8 cellular contexts compared by ENCODE assay signal in genomic region chr3:33114622-33115023, GRCh38. TPM values are rescaled to one million over a fixed set of nuclear protein-coding genes. Genes with fewer than 3 reads are reported as not detected.
A peak's percentile ranks its signal among the peaks of the same experiment; 100 is the strongest.
DNase-seq lines count a peak whose midpoint lies in the region; ATAC-seq, FAIRE-seq and TF ChIP-seq lines count a peak whose summit lies in the region.

No MANE protein-coding gene starts in this region.

- peaks cover 18% of the 10 kb centered on the region for H3K79me2 ChIP-seq in K562 (ENCODE audit: control insufficient read depth, insufficient read depth, low read length)

- no peak overlapping the region for H3K14ac ChIP-seq in mesenchymal stem cell (ENCODE audit: low read length in 2 of 2)

- H4K8ac ChIP-seq in mesenchymal stem cell (ENCODE audit: low read length): peak overlapping the region; percentile 81

- H3K4me3 Mint-ChIP-seq in activated naive CD4-positive, alpha-beta T cell treated with anti-CD3 and anti-CD28 coated beads, Interleukin-2, amount 50 U/mL, for 24 hours: peak overlapping the region; percentile 91

- peaks cover 4 to 15% of the 10 kb centered on the region in 2 experiments; a peak in 3 of 5 replicates for H3K4me1 ChIP-seq in K562 (replicated peaks in 1 of 2; ENCODE audit: control insufficient read depth in 2 of 2, insufficient read depth in 2 of 2, low read length in 2 of 2)
- peaks cover 10% of the 10 kb centered on the region for H3K4me1 ChIP-seq in mesenchymal stem cell (ENCODE audit: control insufficient read depth, insufficient read depth, low read depth, low read length)
- H3K4me1 ChIP-seq in upper lobe of right lung: peaks cover 22% of the 10 kb centered on the region

- H2AK5ac ChIP-seq in mesenchymal stem cell (ENCODE audit: low read length, severe bottlenecking): no peak overlapping the region

- TF ChIP-seq POLR2A in K562 (conservative IDR thresholded peaks at IDR 0.05): peak; percentile 74

- H3K4me1 Mint-ChIP-seq in activated naive CD4-positive, alpha-beta T cell treated with anti-CD3 and anti-CD28 coated beads, Interleukin-2, amount 50 U/mL, for 24 hours: peaks cover 33% of the 10 kb centered on the region

- H3K9me3 Mint-ChIP-seq in activated naive CD4-positive, alpha-beta T cell treated with anti-CD3 and anti-CD28 coated beads, Interleukin-2, amount 50 U/mL, for 24 hours: no peaks in the 10 kb centered on the region

- WGBS in K562 (ENCODE audit: insufficient coverage, low coverage, missing lambda C conversion rate): 2% methylated on average over 14 of the region's 14 CpGs
- 48% methylated on average over 14 of the region's 14 CpGs for WGBS in mesenchymal stem cell

- H3K18ac ChIP-seq in mesenchymal stem cell (ENCODE audit: low read depth in 1 of 2, low read length in 2 of 2): peak overlapping the region in 1 of 2 experiments; percentile 91

- no peak for TF ChIP-seq EP300 in K562 (IDR thresholded peaks at IDR 0.05; ENCODE audit: low read length)

- peak overlapping the region; percentile 73 for H2BK15ac ChIP-seq in mesenchymal stem cell (ENCODE audit: low read depth, poor library complexity, severe bottlenecking)

- peak overlapping the region; percentile 92 to 100 for H3K9ac ChIP-seq in K562 (ENCODE audit: insufficient read depth in 1 of 2, low read depth in 2 of 2, low read length in 2 of 2)
- peak overlapping the region; percentile 97 for H3K9ac ChIP-seq in mesenchymal stem cell (ENCODE audit: low read length)

- no peak for FAIRE-seq in K562 (lab: Jason Lieb, UNC)

- intact Hi-C loops in K562 (cut with micrococcal nuclease): loop anchor here (1.0 to 10.0 kb wide), 2 partner anchors 17 to 680 kb away; partner anchors contain the start of genes GLB1, PDCD6IP and TMPPE
- intact Hi-C loops in upper lobe of right lung (cut with DNase I): no loop called here

- peaks cover 11% of the 10 kb centered on the region for H3K79me1 ChIP-seq in mesenchymal stem cell (replicated peaks; ENCODE audit: low read length, poor library complexity, severe bottlenecking)

- no peaks in the 10 kb centered on the region for H4K20me1 ChIP-seq in K562 (replicated peaks; ENCODE audit: control insufficient read depth, insufficient read depth, low read length)

- ATAC-seq in K562: no peak
- ATAC-seq in upper lobe of right lung: no peak
- no peak for ATAC-seq in GM19023 (IDR thresholded peaks at IDR 0.05; ENCODE audit: unreplicated experiment)
- no peak for ATAC-seq in GM19467 (IDR thresholded peaks at IDR 0.05; ENCODE audit: unreplicated experiment)

- H3K27me3 Mint-ChIP-seq in activated naive CD4-positive, alpha-beta T cell treated with anti-CD3 and anti-CD28 coated beads, Interleukin-2, amount 50 U/mL, for 24 hours: no peaks in the 10 kb centered on the region

- no peaks in the 10 kb centered on the region for H3K36me3 Mint-ChIP-seq in activated naive CD4-positive, alpha-beta T cell treated with anti-CD3 and anti-CD28 coated beads, Interleukin-2, amount 50 U/mL, for 24 hours

- in situ Hi-C loops in K562 (cut with MboI): no loop called here

- H3K36me3 ChIP-seq in K562 (ENCODE audit: control insufficient read depth, insufficient read depth, low read length) (peaks cover 4% of the 10 kb centered on the region; the same call in 1 of the 3 replicates), mesenchymal stem cell (ENCODE audit: control insufficient read depth in 1 of 2, insufficient read depth in 2 of 2, low read depth in 1 of 2, low read length in 2 of 2) (peaks cover 0 to 18% of the 10 kb centered on the region in 2 experiments), upper lobe of right lung (no peaks in the 10 kb centered on the region)

- DNase-seq in activated naive CD4-positive, alpha-beta T cell treated with Interleukin-2 at 50 U/mL for 16 hours: no peak
- DNase-seq in K562 (ENCODE audit: extremely low read depth in 1 of 4, low spot score in 3 of 4): no peak
- no peak for DNase-seq in mesenchymal stem cell
- no peak for DNase-seq in upper lobe of right lung
- DNase-seq in Ammon's horn (ENCODE audit: low spot score): no peak

- H4K91ac ChIP-seq in mesenchymal stem cell (ENCODE audit: low read length): peak overlapping the region; percentile 61

- POLR2A ChIA-PET in K562 (lab: Yijun Ruan, JAX): interaction anchor here (0.7 to 2.2 kb wide), 6 partner anchors 9 to 161 kb away, joined by 3 to 11 read pairs (median 4); partner anchors contain the start of genes GLB1 and TMPPE

- no TSS peak for BruUV-seq in K562 (replicated peaks; lab: Mats Ljungman, UMichigan)

- CTCF ChIA-PET in K562 (lab: Yijun Ruan, JAX; ENCODE audit: low intra/inter-chr PET ratio): no interaction called here

- no peaks in the 10 kb centered on the region for H3K9me1 ChIP-seq in K562 (ENCODE audit: control insufficient read depth, insufficient read depth, low read length)

- no peak overlapping the region for H2BK12ac ChIP-seq in mesenchymal stem cell (ENCODE audit: low read length in 2 of 2)

- TF ChIP-seq CTCF in K562 (IDR thresholded peaks at IDR 0.05 in 2 of 3, conservative IDR thresholded peaks at IDR 0.05 in 1 of 3; ENCODE audit: insufficient read depth in 2 of 3, low read depth in 1 of 3, low read length in 3 of 3) (no peak; a peak in 1 of 6 replicates), upper lobe of right lung (IDR thresholded peaks at IDR 0.05) (no peak)

- peak overlapping the region; percentile 93 for H3K27ac ChIP-seq in K562 (ENCODE audit: extremely low read depth, low read depth, low read length)
- H3K27ac ChIP-seq in mesenchymal stem cell (ENCODE audit: low read length, poor library complexity, severe bottlenecking): peak overlapping the region; percentile 83
- H3K27ac ChIP-seq in upper lobe of right lung: peak overlapping the region; percentile 97

- peak overlapping the region; percentile 27 to 81 for H3K4ac ChIP-seq in mesenchymal stem cell (ENCODE audit: low read depth in 1 of 2, low read length in 2 of 2)

- H2BK5ac ChIP-seq in mesenchymal stem cell (ENCODE audit: low read depth, low read length, poor library complexity, severe bottlenecking): no peak overlapping the region

- no peak overlapping the region for H2BK120ac ChIP-seq in mesenchymal stem cell (ENCODE audit: low read depth, low read length)

- H3K9me3 ChIP-seq in K562 (replicated peaks; ENCODE audit: control insufficient read depth, insufficient read depth, low read depth, low read length) (0 out of 2 replicates have a peak, but pooled peaks cover 2% of the 10 kb centered on the region), mesenchymal stem cell (ENCODE audit: control insufficient read depth, low read length) (no peaks in the 10 kb centered on the region), upper lobe of right lung (no peaks in the 10 kb centered on the region)

- no peak overlapping the region for H3K23ac ChIP-seq in mesenchymal stem cell (ENCODE audit: low read length in 2 of 2)

- H3K4me2 ChIP-seq in K562 (ENCODE audit: insufficient read depth, low read length) (peak overlapping the region; percentile 98), mesenchymal stem cell (ENCODE audit: low read length, poor library complexity, severe bottlenecking) (peak overlapping the region; percentile 48)

- H3K27ac Mint-ChIP-seq in activated naive CD4-positive, alpha-beta T cell treated with anti-CD3 and anti-CD28 coated beads, Interleukin-2, amount 50 U/mL, for 24 hours: peak overlapping the region; percentile 80

- peak overlapping the region; percentile 84 for H3K4me3 ChIP-seq in K562
- H3K4me3 ChIP-seq in mesenchymal stem cell (ENCODE audit: insufficient read depth in 1 of 2, low read depth in 1 of 2, low read length in 2 of 2): peak overlapping the region in 1 of 2 experiments; percentile 88
- H3K4me3 ChIP-seq in upper lobe of right lung: peak overlapping the region; percentile 89

- H3K27me3 ChIP-seq in K562 (ENCODE audit: control insufficient read depth in 2 of 2, insufficient read depth in 2 of 2, low read length in 2 of 2) (no peaks in the 10 kb centered on the region), mesenchymal stem cell (ENCODE audit: control insufficient read depth in 1 of 2, insufficient read depth in 1 of 2, low read length in 2 of 2) (no peaks in the 10 kb centered on the region), upper lobe of right lung (no peaks in the 10 kb centered on the region)

- H2AFZ ChIP-seq in K562 (ENCODE audit: low read depth, low read length) (peak overlapping the region; percentile 93), mesenchymal stem cell (ENCODE audit: low read depth, low read length) (no peak overlapping the region)

- no peak for TF ChIP-seq RAD21 in K562 (CRISPR knock-in tag; conservative IDR thresholded peaks at IDR 0.05 in 1 of 2, IDR thresholded peaks at IDR 0.05 in 1 of 2)

RNA-seq across cellular contexts. Expression of gene CRTAP, which starts 0.8 kb away (rescaled TPM):
- total RNA-seq in K562 (2011; cell fraction: chromatin; rRNA removed; ENCODE audit: low replicate concordance): 33.2 and 42.2 TPM in 2 replicates
- total RNA-seq in K562 (2011; cell fraction: nucleolus; rRNA removed): 24.0 and 29.7 TPM in 2 replicates
- 70.5 and 79.8 TPM in 2 replicates for total RNA-seq in K562 (2011; cell fraction: nucleoplasm; rRNA removed)
- total RNA-seq in K562 (2014; rRNA removed): 32.2 and 44.3 TPM in 2 replicates
- total RNA-seq in K562 (2014; rRNA removed; fragmentation: Illumina TruSeq; extraction: Trizol): 45.9 and 48.2 TPM in 2 replicates
- 53.0 and 53.7 TPM in 2 replicates for total RNA-seq in K562 (2015; rRNA removed; fragmentation: Illumina TruSeq; extraction: Trizol)
- total RNA-seq in K562 (2021): 78.4 and 79.0 TPM in 2 replicates
- 102 and 121 TPM in 2 replicates for polyA plus RNA-seq in K562 (2011; rRNA removed)
- 92.4 and 105 TPM in 2 replicates for polyA plus RNA-seq in K562 (2011; cell fraction: cytosol; rRNA removed)
- 18.5 and 26.1 TPM in 2 replicates for polyA plus RNA-seq in K562 (2011; cell fraction: nucleus; rRNA removed)
- polyA plus RNA-seq in K562 (2012): 77.1 and 115 TPM in 2 replicates
- polyA plus RNA-seq in K562 (2014; fragmentation: Illumina TruSeq; extraction: Trizol): 84.8 and 96.3 TPM in 2 replicates
- 10 to 100 TPM in 1 of 2 experiments, 1 to 10 TPM in 1; 10.0 to 10.1 TPM for polyA plus RNA-seq in K562 (2014; fragmentation: Nextera tagmentation; extraction: Ambion mirVana)
- polyA plus RNA-seq in K562 (2014; rRNA removed): 56.0 and 57.9 TPM in 2 replicates
- polyA minus RNA-seq in K562 (2011; rRNA and poly(A)+ RNA removed): 72.7 and 87.4 TPM in 2 replicates
- 47.1 and 51.0 TPM in 2 replicates for polyA minus RNA-seq in K562 (2011; cell fraction: cytosol; rRNA and poly(A)+ RNA removed)
- 6.2 and 6.4 TPM in 2 replicates for polyA minus RNA-seq in K562 (2011; cell fraction: nucleus; rRNA and poly(A)+ RNA removed)
- polyA plus RNA-seq in mesenchymal stem cell (2013, experiment 1 of 2): 354 TPM
- 351 TPM for polyA plus RNA-seq in mesenchymal stem cell (2013, experiment 2 of 2)
- total RNA-seq in upper lobe of right lung: 221 TPM

RNA-seq across cellular contexts. Expression of gene GLB1, which starts 17.7 kb away (rescaled TPM):
- total RNA-seq in K562 (2011; cell fraction: chromatin; rRNA removed; ENCODE audit: low replicate concordance): 79.2 and 97.0 TPM in 2 replicates
- total RNA-seq in K562 (2011; cell fraction: nucleolus; rRNA removed): 133 and 137 TPM in 2 replicates
- 92.6 and 108 TPM in 2 replicates for total RNA-seq in K562 (2011; cell fraction: nucleoplasm; rRNA removed)
- total RNA-seq in K562 (2014; rRNA removed) (32.2 and 37.6 TPM in 2 replicates), K562 (2014; rRNA removed; fragmentation: Illumina TruSeq; extraction: Trizol) (36.3 and 44.2 TPM in 2 replicates), K562 (2015; rRNA removed; fragmentation: Illumina TruSeq; extraction: Trizol) (49.1 and 49.2 TPM in 2 replicates), K562 (2021) (59.8 and 62.5 TPM in 2 replicates), upper lobe of right lung (82.5 TPM)
- polyA plus RNA-seq in K562 (2011; rRNA removed) (46.3 and 69.6 TPM in 2 replicates), K562 (2014; fragmentation: Illumina TruSeq; extraction: Trizol) (54.3 and 62.1 TPM in 2 replicates), K562 (2014; fragmentation: Nextera tagmentation; extraction: Ambion mirVana) (10 to 100 TPM; 77.6 to 85.9 TPM), K562 (2014; rRNA removed) (33.5 and 33.7 TPM in 2 replicates)
- polyA plus RNA-seq in K562 (2011; cell fraction: cytosol; rRNA removed): 57.6 and 65.0 TPM in 2 replicates
- 48.7 and 58.2 TPM in 2 replicates for polyA plus RNA-seq in K562 (2011; cell fraction: nucleus; rRNA removed)
- polyA plus RNA-seq in K562 (2012): 56.7 and 94.0 TPM in 2 replicates
- polyA minus RNA-seq in K562 (2011; rRNA and poly(A)+ RNA removed): 54.1 and 65.3 TPM in 2 replicates
- 44.3 and 55.8 TPM in 2 replicates for polyA minus RNA-seq in K562 (2011; cell fraction: cytosol; rRNA and poly(A)+ RNA removed)
- polyA minus RNA-seq in K562 (2011; cell fraction: nucleus; rRNA and poly(A)+ RNA removed): 30.4 and 50.2 TPM in 2 replicates
- polyA plus RNA-seq in mesenchymal stem cell (2013, experiment 1 of 2): 106 TPM
- polyA plus RNA-seq in mesenchymal stem cell (2013, experiment 2 of 2): 106 TPM

RNA-seq across cellular contexts. Expression of gene TMPPE, which starts 17.7 kb away (rescaled TPM):
- total RNA-seq in K562 (2011; cell fraction: chromatin; rRNA removed; ENCODE audit: low replicate concordance): 40.9 and 48.8 TPM in 2 replicates
- total RNA-seq in K562 (2011; cell fraction: nucleolus; rRNA removed): 39.2 and 40.9 TPM in 2 replicates
- 41.9 and 44.7 TPM in 2 replicates for total RNA-seq in K562 (2011; cell fraction: nucleoplasm; rRNA removed)
- total RNA-seq in K562 (2014; rRNA removed) (3.1 and 4.7 TPM in 2 replicates), K562 (2014; rRNA removed; fragmentation: Illumina TruSeq; extraction: Trizol) (4.5 and 5.2 TPM in 2 replicates), K562 (2015; rRNA removed; fragmentation: Illumina TruSeq; extraction: Trizol) (5.8 and 5.9 TPM in 2 replicates), K562 (2021) (8.0 and 8.4 TPM in 2 replicates), upper lobe of right lung (15.2 TPM)
- polyA plus RNA-seq in K562 (2011; rRNA removed) (3.2 and 4.6 TPM in 2 replicates), K562 (2014; fragmentation: Illumina TruSeq; extraction: Trizol) (2.0 and 2.1 TPM in 2 replicates), K562 (2014; fragmentation: Nextera tagmentation; extraction: Ambion mirVana) (under 1 TPM; 0.08 to 0.32 TPM), K562 (2014; rRNA removed) (3.0 TPM in 2 replicates)
- 4.0 and 5.7 TPM in 2 replicates for polyA plus RNA-seq in K562 (2011; cell fraction: cytosol; rRNA removed)
- 8.2 and 8.6 TPM in 2 replicates for polyA plus RNA-seq in K562 (2011; cell fraction: nucleus; rRNA removed)
- 1.1 and 1.7 TPM in 2 replicates for polyA plus RNA-seq in K562 (2012)
- polyA minus RNA-seq in K562 (2011; rRNA and poly(A)+ RNA removed): 15.4 and 17.8 TPM in 2 replicates
- polyA minus RNA-seq in K562 (2011; cell fraction: cytosol; rRNA and poly(A)+ RNA removed): 6.3 and 7.1 TPM in 2 replicates
- 16.0 and 22.5 TPM in 2 replicates for polyA minus RNA-seq in K562 (2011; cell fraction: nucleus; rRNA and poly(A)+ RNA removed)
- 2.1 TPM for polyA plus RNA-seq in mesenchymal stem cell (2013, experiment 1 of 2)
- 1.8 TPM for polyA plus RNA-seq in mesenchymal stem cell (2013, experiment 2 of 2)
